ENCODE assay signal across 1 cellular context in the genomic region with DNA sequence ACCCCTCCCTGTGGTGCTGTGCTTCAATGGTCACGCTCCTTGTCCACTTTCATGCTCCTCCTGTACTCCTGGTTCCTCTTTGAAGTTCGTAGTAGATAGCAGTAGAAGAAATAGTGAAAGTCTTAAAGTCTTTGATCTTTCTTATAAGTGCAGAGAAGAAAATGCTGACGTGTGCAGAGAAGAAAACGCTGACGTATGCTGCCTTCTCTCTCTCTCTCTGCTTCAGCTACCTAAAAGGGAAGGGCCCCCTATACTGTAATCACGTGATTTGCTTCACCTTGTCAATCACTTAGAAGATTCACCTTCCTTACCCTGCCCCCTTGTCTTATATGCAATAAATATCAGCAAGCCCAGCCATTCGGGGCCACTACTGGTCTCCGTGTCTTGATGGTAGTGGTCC. TPM values are rescaled to one million over a fixed set of nuclear protein-coding genes. Genes with fewer than 3 reads are reported as not detected.
"Had no signal": no experiment of that assay in that cellular context is flagged by ENCODE, and none has a peak within 500 bp of the region (broad histone marks: within the 10 kb centered on the region; RNA-seq: fewer than 3 reads in every experiment).

No MANE protein-coding gene starts in this region.

RNA-seq across cellular contexts. Expression of a gene that starts 50.2 kb away (rescaled TPM):
- total RNA-seq: GM23248 had no signal
- polyA plus RNA-seq: GM23248 had no signal
